13 cellular contexts compared by ENCODE assay signal in the genomic region with DNA sequence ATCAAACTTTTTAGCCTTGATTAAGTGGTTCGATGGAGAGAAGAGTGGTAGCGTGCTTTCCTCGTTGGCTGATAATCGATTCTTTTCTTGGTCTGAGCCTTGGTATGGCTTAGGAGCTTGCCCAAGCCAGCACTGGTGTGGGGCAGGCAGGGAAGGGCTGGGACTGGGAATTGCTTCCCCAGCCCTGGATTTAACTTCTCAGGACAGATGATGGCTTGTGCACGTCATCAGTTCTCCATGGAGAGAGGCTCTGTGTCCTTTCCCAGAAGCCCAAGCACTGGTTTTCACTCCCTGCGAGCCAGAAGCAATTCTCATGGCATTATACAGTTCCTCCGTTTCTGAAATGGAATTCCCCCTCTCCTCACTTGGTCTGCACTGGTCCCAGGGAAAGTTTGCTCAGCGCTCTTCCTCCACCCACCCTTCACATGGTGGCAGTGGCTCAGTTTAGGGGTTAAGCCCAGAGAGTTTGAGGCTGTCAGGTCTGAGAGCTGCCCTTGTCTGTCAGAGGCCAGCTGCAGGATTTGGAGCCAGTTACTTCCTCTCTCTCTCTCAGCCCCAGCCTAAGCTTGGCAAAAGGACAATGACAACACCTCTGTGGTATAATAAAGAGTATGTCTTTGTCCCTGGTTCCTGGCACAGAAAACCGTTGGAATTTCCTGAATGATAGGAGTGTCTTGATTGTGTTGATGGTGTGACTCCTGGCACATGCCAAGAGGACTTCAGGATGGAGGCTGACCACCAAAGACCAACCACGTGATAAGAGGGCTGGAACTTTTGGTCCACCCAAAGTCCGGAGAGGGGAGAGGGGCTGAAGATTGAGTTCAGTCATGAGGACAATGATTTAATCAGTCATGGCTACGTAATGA.
DNase-seq lines count a peak whose midpoint lies in the region; TF ChIP-seq lines count a peak whose summit lies in the region.
"Had no signal": no experiment of that assay in that cellular context is flagged by ENCODE, and none has a peak within 500 bp of the region (broad histone marks: within the 10 kb centered on the region; RNA-seq: fewer than 3 reads in every experiment).

No MANE protein-coding gene starts in this region.

- no peaks in the 10 kb centered on the region for H3K9me2 ChIP-seq in SK-N-SH

- no peaks in the 10 kb centered on the region for H4K20me1 ChIP-seq in SK-N-SH (ENCODE audit: insufficient read depth)

- H3K4me3 ChIP-seq in H7 (ENCODE audit: insufficient read depth, low read depth, low read length) (no peak overlapping the region), rectal smooth muscle tissue (ENCODE audit: low read length) (no peak overlapping the region), SK-N-SH (ENCODE audit: low read depth in 2 of 2, low read length in 1 of 2) (no peak overlapping the region)
- H3K4me3 ChIP-seq: cardiac muscle cell, hepatocyte, upper lobe of left lung had no signal

- H3F3A ChIP-seq in SK-N-SH (replicated peaks; ENCODE audit: insufficient read depth): no peaks in the 10 kb centered on the region

- POLR2A ChIA-PET in SK-N-SH (lab: Yijun Ruan, JAX): no interaction called here

- peaks cover 16% of the 10 kb centered on the region for H3K27me3 ChIP-seq in H7 (ENCODE audit: control insufficient read depth, insufficient read depth, low read length)
- peaks cover 9% of the 10 kb centered on the region for H3K27me3 ChIP-seq in rectal smooth muscle tissue (ENCODE audit: control insufficient read depth, insufficient read depth, low read length)
- peaks cover 15% of the 10 kb centered on the region; the same call in 1 of the 2 replicates for H3K27me3 ChIP-seq in SK-N-SH (ENCODE audit: insufficient read depth)
- H3K27me3 ChIP-seq: cardiac muscle cell, hepatocyte, upper lobe of left lung had no signal

- TF ChIP-seq EP300 in SK-N-SH (IDR thresholded peaks at IDR 0.05; ENCODE audit: borderline replicate concordance in 1 of 2, low read depth in 1 of 2, low read length in 1 of 2): no peak

- CTCF ChIA-PET in SK-N-SH (lab: Yijun Ruan, JAX): interaction anchor here (0.5 to 1.5 kb wide), 5 partner anchors 11 to 276 kb away, joined by 3 read pairs; no protein-coding TSS in a partner anchor

- DNase-seq in H7 (peak; percentile 24), RPMI8226 (peak; percentile 65), head of caudate nucleus (peak in 23 of 42 donors; percentile 7 to 65 (median 37)), UCSD-AML1 (lab: John Stamatoyannopoulos, UW; ENCODE audit: unreplicated experiment) (no peak), SK-N-SH (no peak), amniotic stem cell (lab: John Stamatoyannopoulos, UW) (no peak)
- no peak for DNase-seq in NK-92 treated with Interleukin-12 subunit alpha and Interleukin-12 subunit beta, amount 100 ng/mL, for 24 hours (lab: John Stamatoyannopoulos, UW)
- DNase-seq: CD4-positive, alpha-beta T cell; T-helper 2 cell had no signal

- H3K4me2 ChIP-seq in SK-N-SH: no peak overlapping the region
- H3K4me2 ChIP-seq: hepatocyte had no signal

- no peak overlapping the region for H2AFZ ChIP-seq in SK-N-SH (ENCODE audit: low read depth)
- H2AFZ ChIP-seq: hepatocyte had no signal

- H3K36me3 ChIP-seq in H7 (replicated peaks; ENCODE audit: control insufficient read depth, insufficient read depth, low read length) (no peaks in the 10 kb centered on the region), rectal smooth muscle tissue (ENCODE audit: control insufficient read depth, insufficient read depth, low read length) (no peaks in the 10 kb centered on the region), SK-N-SH (replicated peaks in 1 of 2; ENCODE audit: control insufficient read depth in 1 of 2, insufficient read depth in 2 of 2, low read length in 1 of 2) (no peaks in the 10 kb centered on the region)
- H3K36me3 ChIP-seq: cardiac muscle cell, upper lobe of left lung had no signal

- H3K79me2 ChIP-seq in SK-N-SH (ENCODE audit: insufficient read depth): no peaks in the 10 kb centered on the region
- H3K79me2 ChIP-seq: hepatocyte had no signal

- H3K9ac ChIP-seq in rectal smooth muscle tissue (ENCODE audit: low read length) (no peak overlapping the region), SK-N-SH (no peak overlapping the region)

- H3K9me3 ChIP-seq in SK-N-SH: no peaks in the 10 kb centered on the region
- H3K9me3 ChIP-seq: upper lobe of left lung had no signal

- peak overlapping the region; percentile 48 for H3K27ac ChIP-seq in rectal smooth muscle tissue (ENCODE audit: low read depth, low read length)
- no peak overlapping the region for H3K27ac ChIP-seq in SK-N-SH (ENCODE audit: low read depth in 2 of 2, low read length in 1 of 2)
- H3K27ac ChIP-seq: cardiac muscle cell, hepatocyte had no signal

- WGBS in SK-N-SH (ENCODE audit: low lambda C conversion rate): 49% methylated on average over 12 of the region's 12 CpGs

- TF ChIP-seq RAD21 in SK-N-SH (IDR thresholded peaks at IDR 0.05; ENCODE audit: low read length): no peak

- H3K4me1 ChIP-seq in rectal smooth muscle tissue (ENCODE audit: control insufficient read depth, insufficient read depth, low read length) (peaks cover 20% of the 10 kb centered on the region), SK-N-SH (ENCODE audit: control insufficient read depth in 1 of 2, insufficient read depth in 2 of 2, low read depth in 1 of 2, low read length in 1 of 2) (peaks cover 12 to 31% of the 10 kb centered on the region in 2 experiments; a peak in 3 of 4 replicates)

- intact Hi-C loops in head of caudate nucleus (cut with DNase I): loop anchor here (5.0 kb wide), 1 partner anchor 223 kb away; no protein-coding TSS in a partner anchor

- no peak for TF ChIP-seq CTCF in SK-N-SH (IDR thresholded peaks at IDR 0.05)

TF ChIP-seq in SK-N-SH, 30 proteins besides CTCF, POLR2A, EP300 and RAD21:
- TF ChIP-seq TEAD4 (IDR thresholded peaks at IDR 0.05; ENCODE audit: borderline replicate concordance, insufficient read depth) (no peak), USF1 (IDR thresholded peaks at IDR 0.05; ENCODE audit: borderline replicate concordance, low read depth) (no peak), TCF12 (IDR thresholded peaks at IDR 0.05) (no peak), SIN3A (IDR thresholded peaks at IDR 0.05; ENCODE audit: borderline replicate concordance, low read depth, low read length) (no peak), ZBTB33 (IDR thresholded peaks at IDR 0.05; ENCODE audit: borderline replicate concordance, low read depth) (no peak), TAF1 (IDR thresholded peaks at IDR 0.05; ENCODE audit: borderline replicate concordance, low read depth, low read length) (no peak)
- TF ChIP-seq, protein P1, sequence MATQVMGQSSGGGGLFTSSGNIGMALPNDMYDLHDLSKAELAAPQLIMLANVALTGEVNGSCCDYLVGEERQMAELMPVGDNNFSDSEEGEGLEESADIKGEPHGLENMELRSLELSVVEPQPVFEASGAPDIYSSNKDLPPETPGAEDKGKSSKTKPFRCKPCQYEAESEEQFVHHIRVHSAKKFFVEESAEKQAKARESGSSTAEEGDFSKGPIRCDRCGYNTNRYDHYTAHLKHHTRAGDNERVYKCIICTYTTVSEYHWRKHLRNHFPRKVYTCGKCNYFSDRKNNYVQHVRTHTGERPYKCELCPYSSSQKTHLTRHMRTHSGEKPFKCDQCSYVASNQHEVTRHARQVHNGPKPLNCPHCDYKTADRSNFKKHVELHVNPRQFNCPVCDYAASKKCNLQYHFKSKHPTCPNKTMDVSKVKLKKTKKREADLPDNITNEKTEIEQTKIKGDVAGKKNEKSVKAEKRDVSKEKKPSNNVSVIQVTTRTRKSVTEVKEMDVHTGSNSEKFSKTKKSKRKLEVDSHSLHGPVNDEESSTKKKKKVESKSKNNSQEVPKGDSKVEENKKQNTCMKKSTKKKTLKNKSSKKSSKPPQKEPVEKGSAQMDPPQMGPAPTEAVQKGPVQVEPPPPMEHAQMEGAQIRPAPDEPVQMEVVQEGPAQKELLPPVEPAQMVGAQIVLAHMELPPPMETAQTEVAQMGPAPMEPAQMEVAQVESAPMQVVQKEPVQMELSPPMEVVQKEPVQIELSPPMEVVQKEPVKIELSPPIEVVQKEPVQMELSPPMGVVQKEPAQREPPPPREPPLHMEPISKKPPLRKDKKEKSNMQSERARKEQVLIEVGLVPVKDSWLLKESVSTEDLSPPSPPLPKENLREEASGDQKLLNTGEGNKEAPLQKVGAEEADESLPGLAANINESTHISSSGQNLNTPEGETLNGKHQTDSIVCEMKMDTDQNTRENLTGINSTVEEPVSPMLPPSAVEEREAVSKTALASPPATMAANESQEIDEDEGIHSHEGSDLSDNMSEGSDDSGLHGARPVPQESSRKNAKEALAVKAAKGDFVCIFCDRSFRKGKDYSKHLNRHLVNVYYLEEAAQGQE (IDR thresholded peaks at IDR 0.05; ENCODE audit: low read depth, low read length): no peak

Comparison
In these comparisons a context has a peak if more than half of its experiments do, and no peak if none do; other contexts are left out.
1. DNase-seq: peak in H7 (single experiment), RPMI8226 (single experiment) and head of caudate nucleus (23 of 42); none in UCSD-AML1 (single experiment), SK-N-SH (single experiment), amniotic stem cell (single experiment) and NK-92 treated with Interleukin-12 subunit alpha and Interleukin-12 subunit beta, amount 100 ng/mL, for 24 hours (single experiment).